1 cellular context compared by ENCODE assay signal in genomic region chr5:157278319-157279037, GRCh38.
TF ChIP-seq lines count a peak whose summit lies in the region.

No MANE protein-coding gene starts in this region.

TF ChIP-seq in K562, 482 proteins besides CTCF, POLR2A, EP300 and RAD21 (continued from another document):
- TF ChIP-seq CUX1 (CRISPR knock-in tag; IDR thresholded peaks at IDR 0.05) = peak; percentile 79; the same call in 1 of the 2 replicates
- TF ChIP-seq ELF1 (tag; IDR thresholded peaks at IDR 0.05) = no peak
- TF ChIP-seq TEAD1 (CRISPR knock-in tag; IDR thresholded peaks at IDR 0.05) = peak in 1 of 2 experiments; percentile 98; a peak in 2 of 4 replicates
- TF ChIP-seq ETV6 (IDR thresholded peaks at IDR 0.05; ENCODE audit: borderline replicate concordance in 1 of 2, low read depth in 2 of 2, low read length in 1 of 2) = no peak
- TF ChIP-seq ETV6 (CRISPR knock-in tag; IDR thresholded peaks at IDR 0.05; ENCODE audit: borderline replicate concordance) = no peak
- peak; percentile 83; the same call in 1 of the 2 replicates for TF ChIP-seq ZNF57 (CRISPR knock-in tag; IDR thresholded peaks at IDR 0.05)
- TF ChIP-seq HLTF (IDR thresholded peaks at IDR 0.05) = no peak
- no peak for TF ChIP-seq ZNF224 (CRISPR knock-in tag; IDR thresholded peaks at IDR 0.05)
- TF ChIP-seq ZNF23 (CRISPR knock-in tag; IDR thresholded peaks at IDR 0.05) = peak; percentile 86
- TF ChIP-seq ATF2 (CRISPR knock-in tag; IDR thresholded peaks at IDR 0.05) = no peak
- peak; percentile 97 for TF ChIP-seq ZNF311 (CRISPR knock-in tag; IDR thresholded peaks at IDR 0.05)
- peak; percentile 81 for TF ChIP-seq ZNF592 (IDR thresholded peaks at IDR 0.05)
- no peak for TF ChIP-seq TAF1 (IDR thresholded peaks at IDR 0.05; ENCODE audit: control insufficient read depth, extremely low read depth, insufficient read depth, low read length, severe bottlenecking)
- no peak for TF ChIP-seq ZFP91 (CRISPR knock-in tag; IDR thresholded peaks at IDR 0.05)
- TF ChIP-seq KDM5B (IDR thresholded peaks at IDR 0.05; ENCODE audit: insufficient replicate concordance, low read depth, low read length) = no peak
- TF ChIP-seq ARID4B (CRISPR knock-in tag; IDR thresholded peaks at IDR 0.05) = no peak
- peak; percentile 68 for TF ChIP-seq DIDO1 (tag; IDR thresholded peaks at IDR 0.05; ENCODE audit: low read depth)
- TF ChIP-seq VEZF1 (CRISPR knock-in tag; IDR thresholded peaks at IDR 0.05) = no peak
- TF ChIP-seq SIRT6 (IDR thresholded peaks at IDR 0.05; ENCODE audit: low read depth, low read length) = no peak
- TF ChIP-seq RFX5 (IDR thresholded peaks at IDR 0.05; ENCODE audit: low read depth, low read length) = no peak
- TF ChIP-seq ZNF41 (CRISPR knock-in tag; conservative IDR thresholded peaks at IDR 0.05) = peak; percentile 96
- TF ChIP-seq HDGF (IDR thresholded peaks at IDR 0.05) = no peak
- TF ChIP-seq ZKSCAN8 (CRISPR knock-in tag; IDR thresholded peaks at IDR 0.05) = peak; percentile 91
- TF ChIP-seq YY1 (IDR thresholded peaks at IDR 0.05; ENCODE audit: borderline replicate concordance in 1 of 3, control insufficient read depth in 1 of 3, extremely low read depth in 1 of 3, insufficient read depth in 3 of 3, insufficient read length in 1 of 3, insufficient replicate concordance in 2 of 3, low read depth in 1 of 3, low read length in 2 of 3) = no peak
- TF ChIP-seq PHB (CRISPR knock-in tag; IDR thresholded peaks at IDR 0.05) = no peak
- peak in 1 of 2 experiments; percentile 90; a peak in 2 of 4 replicates for TF ChIP-seq ZNF639 (CRISPR knock-in tag; conservative IDR thresholded peaks at IDR 0.05 in 1 of 2, IDR thresholded peaks at IDR 0.05 in 1 of 2)
- no peak for TF ChIP-seq SMARCC2 (IDR thresholded peaks at IDR 0.05; ENCODE audit: low read depth)
- peak; percentile 49; the same call in 1 of the 2 replicates for TF ChIP-seq MAFF (IDR thresholded peaks at IDR 0.05; ENCODE audit: low read length)
- TF ChIP-seq SAP30 (IDR thresholded peaks at IDR 0.05; ENCODE audit: borderline replicate concordance, insufficient read depth, low read depth, low read length, poor library complexity, severe bottlenecking) = no peak
- TF ChIP-seq IRF2 (CRISPR knock-in tag; IDR thresholded peaks at IDR 0.05) = no peak
- TF ChIP-seq PCBP2 (IDR thresholded peaks at IDR 0.05; ENCODE audit: low read depth, low read length, poor library complexity, severe bottlenecking) = no peak
- TF ChIP-seq KDM2B (CRISPR knock-in tag; IDR thresholded peaks at IDR 0.05) = no peak
- TF ChIP-seq ZBTB2 (IDR thresholded peaks at IDR 0.05) = no peak
- TF ChIP-seq BRD4 (IDR thresholded peaks at IDR 0.05) = no peak
- peak; percentile 90 for TF ChIP-seq ZNF212 (CRISPR knock-in tag; IDR thresholded peaks at IDR 0.05)
- TF ChIP-seq POLR2AphosphoS5 (IDR thresholded peaks at IDR 0.05; ENCODE audit: control insufficient read depth, insufficient read depth, low read depth, low read length) = no peak
